In genomic region chr10:6074489-6075301, GRCh38 we compare ENCODE assay signal across 1 cellular context.
TF ChIP-seq lines count a peak whose summit lies in the region.

No MANE protein-coding gene starts in this region.

TF ChIP-seq in H1, 55 proteins besides CTCF, POLR2A, EP300 and RAD21:
- TF ChIP-seq BRCA1 (IDR thresholded peaks at IDR 0.05; ENCODE audit: low read depth, low read length) (no peak), CHD1 (IDR thresholded peaks at IDR 0.05; ENCODE audit: low read depth, low read length) (no peak), RNF2 (IDR thresholded peaks at IDR 0.05; ENCODE audit: borderline replicate concordance, low read depth, low read length, missing control alignments, poor library complexity, severe bottlenecking) (no peak), TAF7 (optimal IDR thresholded peaks at IDR 0.05; ENCODE audit: borderline replicate concordance, low read depth, low read length) (no peak), SP1 (IDR thresholded peaks at IDR 0.05; ENCODE audit: low read depth, low read length) (no peak), SAP30 (IDR thresholded peaks at IDR 0.05; ENCODE audit: insufficient read depth, insufficient replicate concordance, low read length) (no peak), TBP (IDR thresholded peaks at IDR 0.05; ENCODE audit: low read depth, low read length) (no peak), POU5F1 (IDR thresholded peaks at IDR 0.05; ENCODE audit: low read depth, low read length) (no peak), RBBP5 (IDR thresholded peaks at IDR 0.05; ENCODE audit: borderline replicate concordance, low read depth, low read length) (no peak), ATF3 (IDR thresholded peaks at IDR 0.05; ENCODE audit: insufficient read depth, low read depth, low read length) (no peak), NANOG (IDR thresholded peaks at IDR 0.05; ENCODE audit: insufficient read depth, low read depth, low read length, poor library complexity, severe bottlenecking) (no peak), CREB1 (IDR thresholded peaks at IDR 0.05) (no peak), POLR2AphosphoS5 (IDR thresholded peaks at IDR 0.05; ENCODE audit: low read depth, low read length) (no peak)
- TF ChIP-seq, protein P1, sequence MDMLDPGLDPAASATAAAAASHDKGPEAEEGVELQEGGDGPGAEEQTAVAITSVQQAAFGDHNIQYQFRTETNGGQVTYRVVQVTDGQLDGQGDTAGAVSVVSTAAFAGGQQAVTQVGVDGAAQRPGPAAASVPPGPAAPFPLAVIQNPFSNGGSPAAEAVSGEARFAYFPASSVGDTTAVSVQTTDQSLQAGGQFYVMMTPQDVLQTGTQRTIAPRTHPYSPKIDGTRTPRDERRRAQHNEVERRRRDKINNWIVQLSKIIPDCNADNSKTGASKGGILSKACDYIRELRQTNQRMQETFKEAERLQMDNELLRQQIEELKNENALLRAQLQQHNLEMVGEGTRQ (IDR thresholded peaks at IDR 0.05; ENCODE audit: low read length), result no peak
- TF ChIP-seq, protein P2, sequence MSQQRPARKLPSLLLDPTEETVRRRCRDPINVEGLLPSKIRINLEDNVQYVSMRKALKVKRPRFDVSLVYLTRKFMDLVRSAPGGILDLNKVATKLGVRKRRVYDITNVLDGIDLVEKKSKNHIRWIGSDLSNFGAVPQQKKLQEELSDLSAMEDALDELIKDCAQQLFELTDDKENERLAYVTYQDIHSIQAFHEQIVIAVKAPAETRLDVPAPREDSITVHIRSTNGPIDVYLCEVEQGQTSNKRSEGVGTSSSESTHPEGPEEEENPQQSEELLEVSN (IDR thresholded peaks at IDR 0.05), result no peak
